1 cellular context compared by ENCODE assay signal in genomic region chr2:8307779-8308178, GRCh38.
TF ChIP-seq lines count a peak whose summit lies in the region.

No MANE protein-coding gene starts in this region.

TF ChIP-seq in WTC11, 78 proteins besides CTCF, POLR2A, EP300 and RAD21 (continued from another document):
- TF ChIP-seq, protein P1, sequence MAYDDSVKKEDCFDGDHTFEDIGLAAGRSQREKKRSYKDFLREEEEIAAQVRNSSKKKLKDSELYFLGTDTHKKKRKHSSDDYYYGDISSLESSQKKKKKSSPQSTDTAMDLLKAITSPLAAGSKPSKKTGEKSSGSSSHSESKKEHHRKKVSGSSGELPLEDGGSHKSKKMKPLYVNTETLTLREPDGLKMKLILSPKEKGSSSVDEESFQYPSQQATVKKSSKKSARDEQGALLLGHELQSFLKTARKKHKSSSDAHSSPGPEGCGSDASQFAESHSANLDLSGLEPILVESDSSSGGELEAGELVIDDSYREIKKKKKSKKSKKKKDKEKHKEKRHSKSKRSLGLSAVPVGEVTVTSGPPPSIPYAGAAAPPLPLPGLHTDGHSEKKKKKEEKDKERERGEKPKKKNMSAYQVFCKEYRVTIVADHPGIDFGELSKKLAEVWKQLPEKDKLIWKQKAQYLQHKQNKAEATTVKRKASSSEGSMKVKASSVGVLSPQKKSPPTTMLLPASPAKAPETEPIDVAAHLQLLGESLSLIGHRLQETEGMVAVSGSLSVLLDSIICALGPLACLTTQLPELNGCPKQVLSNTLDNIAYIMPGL (CRISPR knock-in tag; IDR thresholded peaks at IDR 0.05) = no peak
- TF ChIP-seq RELA (CRISPR knock-in tag; IDR thresholded peaks at IDR 0.05; ENCODE audit: borderline replicate concordance) (no peak), ATF3 (CRISPR knock-in tag; conservative IDR thresholded peaks at IDR 0.05) (no peak), SMAD4 (CRISPR knock-in tag; IDR thresholded peaks at IDR 0.05) (no peak)
- TF ChIP-seq, protein P2, sequence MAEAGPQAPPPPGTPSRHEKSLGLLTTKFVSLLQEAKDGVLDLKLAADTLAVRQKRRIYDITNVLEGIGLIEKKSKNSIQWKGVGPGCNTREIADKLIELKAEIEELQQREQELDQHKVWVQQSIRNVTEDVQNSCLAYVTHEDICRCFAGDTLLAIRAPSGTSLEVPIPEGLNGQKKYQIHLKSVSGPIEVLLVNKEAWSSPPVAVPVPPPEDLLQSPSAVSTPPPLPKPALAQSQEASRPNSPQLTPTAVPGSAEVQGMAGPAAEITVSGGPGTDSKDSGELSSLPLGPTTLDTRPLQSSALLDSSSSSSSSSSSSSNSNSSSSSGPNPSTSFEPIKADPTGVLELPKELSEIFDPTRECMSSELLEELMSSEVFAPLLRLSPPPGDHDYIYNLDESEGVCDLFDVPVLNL (CRISPR knock-in tag; IDR thresholded peaks at IDR 0.05; ENCODE audit: borderline replicate concordance, low read depth) = no peak
